13 cellular contexts compared by ENCODE assay signal in the genomic region with DNA sequence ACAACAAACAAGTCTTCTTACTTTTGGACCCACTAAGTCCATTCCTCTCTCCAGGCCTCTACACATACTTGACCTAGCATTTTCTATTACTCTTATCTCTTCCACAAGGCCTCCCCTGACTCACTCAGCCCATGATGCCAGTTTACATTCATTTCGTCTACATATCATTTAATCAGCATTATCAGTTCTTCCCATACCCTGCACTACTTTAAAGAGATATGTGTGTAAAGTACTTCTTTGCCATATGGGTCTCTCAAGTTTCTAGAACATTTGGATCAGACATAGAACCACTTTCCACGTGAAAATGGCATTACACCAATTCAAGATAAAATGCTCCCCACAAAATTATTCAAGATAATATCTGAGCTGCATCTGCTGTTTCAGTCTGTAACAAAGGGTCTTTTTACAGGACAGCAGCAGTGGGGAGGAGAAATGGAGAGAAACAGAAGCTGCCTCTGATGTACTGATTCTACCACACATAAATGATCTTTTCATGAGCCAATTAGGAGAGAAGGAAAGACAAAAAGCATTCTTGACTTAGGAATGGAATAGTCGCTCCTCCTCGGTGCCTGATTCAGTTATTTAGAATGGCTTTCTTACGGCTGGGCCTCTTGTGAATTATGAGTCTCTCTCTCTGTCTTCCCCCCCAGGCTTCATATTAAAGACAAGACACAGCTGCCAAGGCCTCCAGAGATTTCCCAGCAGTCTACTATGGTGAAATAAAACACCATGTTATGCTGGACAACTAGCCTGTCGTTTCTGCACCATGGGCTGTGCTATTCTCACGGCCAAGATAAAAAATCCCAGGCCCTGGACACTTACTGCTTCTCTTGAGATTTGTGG. TPM values are rescaled to one million over a fixed set of nuclear protein-coding genes. Genes with fewer than 3 reads are reported as not detected.
A peak's percentile ranks its signal among the peaks of the same experiment; 100 is the strongest.
DNase-seq lines count a peak whose midpoint lies in the region; ATAC-seq and TF ChIP-seq lines count a peak whose summit lies in the region.
"Had no signal": no experiment of that assay in that cellular context is flagged by ENCODE, and none has a peak within 500 bp of the region (broad histone marks: within the 10 kb centered on the region; RNA-seq: fewer than 3 reads in every experiment).

No MANE protein-coding gene starts in this region.

- H3K4me3 ChIP-seq in BE2C (ENCODE audit: low read depth, low read length), result peak overlapping the region; percentile 20
- H3K4me3 ChIP-seq in body of pancreas, result no peak overlapping the region
- H3K4me3 ChIP-seq in left ventricle myocardium inferior, result no peak overlapping the region

- intact Hi-C loops in body of pancreas (cut with DNase I) (no loop called here), left ventricle myocardium inferior (cut with micrococcal nuclease) (no loop called here)

- POLR2A ChIA-PET in GM10248 (lab: Yijun Ruan, JAX), result no interaction called here

- no peak for TF ChIP-seq CTCF in BE2C (IDR thresholded peaks at IDR 0.05; ENCODE audit: low read depth, low read length)
- TF ChIP-seq CTCF in body of pancreas (IDR thresholded peaks at IDR 0.05), result no peak
- no peak for TF ChIP-seq CTCF in left ventricle myocardium inferior (IDR thresholded peaks at IDR 0.05; ENCODE audit: borderline replicate concordance)
- TF ChIP-seq CTCF in GM10248 (IDR thresholded peaks at IDR 0.05; ENCODE audit: control extremely low read depth, extremely low read depth, low read depth, missing control alignments), result no peak

- CTCF ChIA-PET in GM10248 (lab: Yijun Ruan, JAX), result no interaction called here

- DNase-seq in BE2C, result peak; percentile 25
- peak in 2 of 4 donors; percentile 14 to 51 for DNase-seq in body of pancreas
- peak; percentile 52 for DNase-seq in left ventricle myocardium inferior
- DNase-seq in pons (ENCODE audit: low spot score), result peak; percentile 96
- DNase-seq in kidney tubule cell (ENCODE audit: low spot score), result no peak
- DNase-seq in middle frontal gyrus (ENCODE audit: extremely low spot score, low spot score), result no peak
- DNase-seq in NCI-H1092 (lab: John Stamatoyannopoulos, UW), result no peak
- no peak for DNase-seq in GM10248 (ENCODE audit: extremely low spot score)
- DNase-seq: activated naive CD4-positive, alpha-beta T cell treated with Interleukin-2 at 50 U/mL for 16 hours; DMS53; kidney; RPMI8226; stimulated activated CD4-positive, alpha-beta T cell treated with anti-CD3 and anti-CD28 coated beads, Interleukin-12 subunit alpha, Interleukin-12 subunit beta, amount 100 ng/mL, for 4 hours had no signal

- no peaks in the 10 kb centered on the region for H3K36me3 ChIP-seq in BE2C
- no peaks in the 10 kb centered on the region for H3K36me3 ChIP-seq in body of pancreas (replicated peaks in 1 of 2; ENCODE audit: insufficient read depth in 1 of 2, low read depth in 2 of 2)
- no peaks in the 10 kb centered on the region for H3K36me3 ChIP-seq in left ventricle myocardium inferior

- 66 to 74% methylated on average over 7 of the region's 7 CpGs for WGBS in body of pancreas, 2 donors

- H3K27me3 ChIP-seq in BE2C, result no peaks in the 10 kb centered on the region
- H3K27me3 ChIP-seq in body of pancreas, result no peaks in the 10 kb centered on the region
- no peaks in the 10 kb centered on the region for H3K27me3 ChIP-seq in left ventricle myocardium inferior (ENCODE audit: low read depth)

- H3K9me3 ChIP-seq in BE2C (no peaks in the 10 kb centered on the region), body of pancreas (no peaks in the 10 kb centered on the region), left ventricle myocardium inferior (replicated peaks) (no peaks in the 10 kb centered on the region)

- no peak for TF ChIP-seq POLR2A in body of pancreas (IDR thresholded peaks at IDR 0.05)

- ATAC-seq in body of pancreas, result peak; percentile 56

- H3K4me1 ChIP-seq in BE2C, result peaks cover 41% of the 10 kb centered on the region
- no peaks in the 10 kb centered on the region for H3K4me1 ChIP-seq in body of pancreas
- peaks cover 47% of the 10 kb centered on the region for H3K4me1 ChIP-seq in left ventricle myocardium inferior

- H3K27ac ChIP-seq in body of pancreas (peak overlapping the region in 1 of 4 donors; percentile 10), left ventricle myocardium inferior (replicated peaks) (peak overlapping the region; percentile 78)

RNA-seq across cellular contexts. Expression of gene SEPTIN7, which starts 46.9 kb away (rescaled TPM):
- 241 TPM for polyA plus RNA-seq in BE2C (2012; ENCODE audit: insufficient read depth, insufficient read length, low read depth)
- total RNA-seq in body of pancreas, result 10 to 100 TPM; 23.1 to 56.3 TPM
- total RNA-seq in left ventricle myocardium inferior, result 187 TPM

RNA-seq across cellular contexts. Expression of gene HERPUD2, which starts 59.0 kb away (rescaled TPM):
- 11.1 TPM for polyA plus RNA-seq in BE2C (2012; ENCODE audit: insufficient read depth, insufficient read length, low read depth)
- total RNA-seq in body of pancreas (10 to 100 TPM; 19.4 to 21.5 TPM), left ventricle myocardium inferior (13.6 TPM)

Comparison
In these comparisons a context has a peak if more than half of its experiments do, and no peak if none do; other contexts are left out.
1. DNase-seq: peak in BE2C (single experiment), left ventricle myocardium inferior (single experiment) and pons (single experiment); none in kidney tubule cell (single experiment), middle frontal gyrus (single experiment), NCI-H1092 (single experiment) and GM10248 (single experiment).